ENCODE assay signal across 2 cellular contexts in the genomic region with DNA sequence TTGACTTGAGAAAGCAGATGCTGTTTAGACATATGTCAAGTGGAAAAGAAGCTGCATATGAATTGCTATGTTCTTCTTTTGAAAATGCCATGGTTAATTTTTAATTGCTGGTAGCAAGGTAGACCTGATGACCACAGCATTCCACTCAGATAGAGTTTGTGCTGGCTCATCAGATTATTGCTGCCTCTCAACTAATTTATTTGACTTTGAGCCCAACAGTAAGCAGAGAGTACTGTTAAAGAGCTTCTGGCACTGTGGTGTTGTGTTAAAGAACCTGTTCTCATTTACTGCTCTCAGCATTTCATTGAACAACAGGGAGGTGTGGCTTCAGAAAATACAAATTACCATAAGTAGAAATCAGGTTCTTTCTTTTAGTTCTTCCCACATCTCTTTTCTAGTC.
TF ChIP-seq lines count a peak whose summit lies in the region.

No MANE protein-coding gene starts in this region.

TF ChIP-seq in IMR-90, 13 proteins besides CTCF, POLR2A, EP300 and RAD21:
- TF ChIP-seq, protein P1, sequence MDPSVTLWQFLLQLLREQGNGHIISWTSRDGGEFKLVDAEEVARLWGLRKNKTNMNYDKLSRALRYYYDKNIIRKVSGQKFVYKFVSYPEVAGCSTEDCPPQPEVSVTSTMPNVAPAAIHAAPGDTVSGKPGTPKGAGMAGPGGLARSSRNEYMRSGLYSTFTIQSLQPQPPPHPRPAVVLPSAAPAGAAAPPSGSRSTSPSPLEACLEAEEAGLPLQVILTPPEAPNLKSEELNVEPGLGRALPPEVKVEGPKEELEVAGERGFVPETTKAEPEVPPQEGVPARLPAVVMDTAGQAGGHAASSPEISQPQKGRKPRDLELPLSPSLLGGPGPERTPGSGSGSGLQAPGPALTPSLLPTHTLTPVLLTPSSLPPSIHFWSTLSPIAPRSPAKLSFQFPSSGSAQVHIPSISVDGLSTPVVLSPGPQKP (IDR thresholded peaks at IDR 0.05; ENCODE audit: borderline replicate concordance, low read depth, low read length), result no peak
- TF ChIP-seq MAFK (IDR thresholded peaks at IDR 0.05; ENCODE audit: low read depth, low read length), result peak; percentile 43; the same call in 1 of the 2 replicates

TF ChIP-seq in K562, 482 proteins besides CTCF, POLR2A, EP300 and RAD21:
- TF ChIP-seq SMAD3 (CRISPR knock-in tag; conservative IDR thresholded peaks at IDR 0.05), result no peak
- TF ChIP-seq C11orf30 (IDR thresholded peaks at IDR 0.05; ENCODE audit: low read depth), result peak; percentile 12; the same call in 1 of the 2 replicates
